34 cellular contexts compared by ENCODE assay signal in genomic region chr2:223474893-223475292, GRCh38.
"Had no signal": no experiment of that assay in that cellular context is flagged by ENCODE, and none has a peak within 500 bp of the region (broad histone marks: within the 10 kb centered on the region; RNA-seq: fewer than 3 reads in every experiment).

No MANE protein-coding gene starts in this region.

- H3K9me3 ChIP-seq: right lobe of liver, thoracic aorta, uterus had no signal

- H3K27me3 Mint-ChIP-seq: activated CD4-positive, alpha-beta memory T cell treated with anti-CD3 and anti-CD28 coated beads, Interleukin-2, amount 10 ng/mL, durations not matched to agents 7 days and 5 days; activated CD4-positive, alpha-beta T cell treated with anti-CD3 and anti-CD28 coated beads, Interleukin-2, amount 10 ng/mL, durations not matched to agents 7 days and 5 days; activated T-cell treated with anti-CD3 and anti-CD28 coated beads, Interleukin-2, amount 50 U/mL, for 24 hours had no signal

- DNase-seq: activated CD4-positive, alpha-beta memory T cell treated with anti-CD3 and anti-CD28 coated beads, Interleukin-2, amount 10 ng/mL, durations not matched to agents 7 days and 5 days; activated CD4-positive, alpha-beta T cell treated with anti-CD3 and anti-CD28 coated beads for 1 hour; activated CD4-positive, alpha-beta T cell treated with anti-CD3 and anti-CD28 coated beads, Interleukin-2, amount 10 ng/mL, durations not matched to agents 7 days and 5 days; activated CD8-positive, alpha-beta memory T cell treated with anti-CD3 and anti-CD28 coated beads, Interleukin-2, amount 50 U/mL, for 48 hours; activated gamma-delta T cell treated with Interleukin-2 at 50 U/mL for 16 hours; activated naive CD4-positive, alpha-beta T cell treated with anti-CD3 and anti-CD28 coated beads, Interleukin-2, amount 50 U/mL, for 16 hours; activated T-cell treated with anti-CD3 and anti-CD28 coated beads, Interleukin-2, amount 50 U/mL, for 24 hours; amniotic stem cell; central memory CD4-positive, alpha-beta T cell; dermis blood vessel endothelial cell; effector CD4-positive, alpha-beta T cell; left cardiac atrium; left ventricle myocardium superior; mammary epithelial cell; midbrain; natural killer cell; right lobe of liver; stimulated activated CD4-positive, alpha-beta T cell treated with anti-CD3 and anti-CD28 coated beads, Interleukin-12 subunit alpha, Interleukin-12 subunit beta, amount 100 ng/mL, for 4 hours; stimulated activated CD4-positive, alpha-beta T cell treated with anti-CD3 and anti-CD28 coated beads, Interleukin-4, amount 100 ng/mL, for 1 hour; stimulated activated naive CD8-positive, alpha-beta T cell treated with anti-CD3 and anti-CD28 coated beads, Interleukin-15, Interleukin-2, amounts not matched to agents 100 U/mL and 50 U/mL, for 24 hours; T-helper 9 cell; uterus had no signal

- H3K4me1 Mint-ChIP-seq: activated CD4-positive, alpha-beta memory T cell treated with anti-CD3 and anti-CD28 coated beads, Interleukin-2, amount 10 ng/mL, durations not matched to agents 7 days and 5 days; activated CD4-positive, alpha-beta T cell treated with anti-CD3 and anti-CD28 coated beads, Interleukin-2, amount 10 ng/mL, durations not matched to agents 7 days and 5 days; activated T-helper 17 cell treated with anti-CD3 and anti-CD28 coated beads, Interleukin-2, amount 50 U/mL, for 72 hours; natural killer cell had no signal

- H3K36me3 ChIP-seq: right lobe of liver, thoracic aorta, uterus had no signal

- H3K27ac Mint-ChIP-seq: activated CD4-positive, alpha-beta memory T cell treated with anti-CD3 and anti-CD28 coated beads, Interleukin-2, amount 10 ng/mL, durations not matched to agents 7 days and 5 days; activated CD4-positive, alpha-beta T cell treated with anti-CD3 and anti-CD28 coated beads, Interleukin-2, amount 10 ng/mL, durations not matched to agents 7 days and 5 days; activated T-cell treated with anti-CD3 and anti-CD28 coated beads, Interleukin-2, amount 50 U/mL, for 24 hours; activated T-helper 17 cell treated with anti-CD3 and anti-CD28 coated beads, Interleukin-2, amount 50 U/mL, for 72 hours; natural killer cell; T-helper 1 cell treated with Interleukin-12 subunit alpha and Interleukin-12 subunit beta and Interleukin-4 antibody, amounts not matched to agents 30 μg/mL and 1 μg/mL, for 36 hours; type B pancreatic cell; WTC11 had no signal

- H3K36me3 Mint-ChIP-seq: natural killer cell, type B pancreatic cell, WTC11 had no signal

- H3K4me3 ChIP-seq: right lobe of liver, skin epidermis, thoracic aorta, uterus had no signal

- H3K4me1 ChIP-seq: right lobe of liver had no signal

- H3K27me3 ChIP-seq: right lobe of liver, uterus had no signal

- FAIRE-seq: astrocyte, endometrium, frontal cortex, keratinocyte, TTC549 had no signal

- H3K4me3 Mint-ChIP-seq: activated CD4-positive, alpha-beta memory T cell treated with anti-CD3 and anti-CD28 coated beads, Interleukin-2, amount 10 ng/mL, durations not matched to agents 7 days and 5 days; activated CD4-positive, alpha-beta T cell treated with anti-CD3 and anti-CD28 coated beads, Interleukin-2, amount 10 ng/mL, durations not matched to agents 7 days and 5 days; activated T-cell treated with anti-CD3 and anti-CD28 coated beads, Interleukin-2, amount 50 U/mL, for 24 hours; activated T-helper 17 cell treated with anti-CD3 and anti-CD28 coated beads, Interleukin-2, amount 50 U/mL, for 72 hours; natural killer cell; T-helper 1 cell treated with Interleukin-12 subunit alpha and Interleukin-12 subunit beta and Interleukin-4 antibody, amounts not matched to agents 30 μg/mL and 1 μg/mL, for 36 hours; type B pancreatic cell; WTC11 had no signal

- H3K9me3 Mint-ChIP-seq: activated CD4-positive, alpha-beta memory T cell treated with anti-CD3 and anti-CD28 coated beads, Interleukin-2, amount 10 ng/mL, durations not matched to agents 7 days and 5 days; activated CD4-positive, alpha-beta T cell treated with anti-CD3 and anti-CD28 coated beads, Interleukin-2, amount 10 ng/mL, durations not matched to agents 7 days and 5 days; activated T-cell treated with anti-CD3 and anti-CD28 coated beads, Interleukin-2, amount 50 U/mL, for 24 hours; T-helper 1 cell treated with Interleukin-12 subunit alpha and Interleukin-12 subunit beta and Interleukin-4 antibody, amounts not matched to agents 30 μg/mL and 1 μg/mL, for 36 hours; type B pancreatic cell; WTC11 had no signal

- H3K27ac ChIP-seq: epithelial cell of prostate, right lobe of liver, skin epidermis, thoracic aorta, uterus had no signal
